17 cellular contexts compared by ENCODE assay signal in the genomic region with DNA sequence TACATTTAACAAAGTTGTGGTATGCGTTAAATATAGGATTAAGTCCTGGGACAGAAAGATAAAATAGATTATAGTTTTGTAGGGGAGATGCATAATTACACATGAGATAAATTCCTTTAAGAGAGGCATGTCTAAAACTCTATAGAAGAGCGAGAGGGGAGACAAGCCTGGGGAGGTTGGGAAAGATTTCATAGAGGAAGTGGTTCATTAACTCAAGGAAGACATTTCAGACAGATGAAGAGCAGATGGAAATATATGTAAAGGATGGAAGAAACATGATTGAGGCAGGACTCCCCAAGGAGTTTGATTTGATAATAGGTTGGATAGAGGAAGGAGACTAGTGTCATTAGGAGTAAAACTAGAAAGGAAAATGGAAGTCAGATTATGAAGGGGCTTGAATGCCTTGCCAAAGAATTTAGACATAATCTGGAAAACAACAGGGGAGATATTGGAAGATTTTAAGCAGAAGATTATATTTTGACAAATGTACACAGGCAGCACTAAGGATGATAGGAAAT.
DNase-seq lines count a peak whose midpoint lies in the region; ATAC-seq, FAIRE-seq and TF ChIP-seq lines count a peak whose summit lies in the region.
"Had no signal": no experiment of that assay in that cellular context is flagged by ENCODE, and none has a peak within 500 bp of the region (broad histone marks: within the 10 kb centered on the region; RNA-seq: fewer than 3 reads in every experiment).

No MANE protein-coding gene starts in this region.

- no peak for ATAC-seq in Panc1
- ATAC-seq in HG02885 (IDR thresholded peaks at IDR 0.05; ENCODE audit: poor library complexity, unreplicated experiment): no peak
- ATAC-seq: SK-N-SH treated with all-trans-retinoic acid at 6 μM for 48 hours had no signal

- no peaks in the 10 kb centered on the region for H3K9me2 ChIP-seq in Karpas-422 (replicated peaks; ENCODE audit: insufficient read depth, low read length)

- no peak overlapping the region for H2BK5ac ChIP-seq in mesenchymal stem cell (ENCODE audit: low read depth, low read length, poor library complexity, severe bottlenecking)

- H2BK12ac ChIP-seq in mesenchymal stem cell (ENCODE audit: low read length in 2 of 2): no peak overlapping the region

- FAIRE-seq in D721Med (lab: Jason Lieb, UNC): peak; percentile 51

- H3K79me2 ChIP-seq in Karpas-422 (ENCODE audit: low read length): peaks cover 87% of the 10 kb centered on the region

- H3K27ac ChIP-seq in Karpas-422 (ENCODE audit: low read length): peak overlapping the region; percentile 80
- no peak overlapping the region for H3K27ac ChIP-seq in Panc1 (ENCODE audit: low read length)
- peak overlapping the region; percentile 40 for H3K27ac ChIP-seq in mesenchymal stem cell (ENCODE audit: low read length, poor library complexity, severe bottlenecking)
- H3K27ac ChIP-seq: BLaER1 had no signal

- no peak overlapping the region for H3K14ac ChIP-seq in mesenchymal stem cell (ENCODE audit: low read length in 2 of 2)

- H2AFZ ChIP-seq in Karpas-422 (ENCODE audit: low read length) (no peak overlapping the region), mesenchymal stem cell (ENCODE audit: low read depth, low read length) (no peak overlapping the region)

- H4K20me1 ChIP-seq in Karpas-422 (ENCODE audit: insufficient read depth, low read depth, low read length): no peaks in the 10 kb centered on the region
- H4K20me1 ChIP-seq: BLaER1 had no signal

- H3K9ac ChIP-seq in Karpas-422 (ENCODE audit: low read length) (no peak overlapping the region), mesenchymal stem cell (ENCODE audit: low read length) (no peak overlapping the region)
- H3K9ac ChIP-seq: BLaER1 had no signal

- H3K23ac ChIP-seq in mesenchymal stem cell (ENCODE audit: low read length in 2 of 2): no peak overlapping the region

- H3K4me3 ChIP-seq in Karpas-422 (ENCODE audit: low read length) (peak overlapping the region; percentile 23; the same call in 1 of the 2 replicates), Panc1 (ENCODE audit: low read depth in 2 of 2, low read length in 2 of 2) (no peak overlapping the region), mesenchymal stem cell (ENCODE audit: insufficient read depth in 1 of 2, low read depth in 1 of 2, low read length in 2 of 2) (no peak overlapping the region)
- H3K4me3 ChIP-seq: BLaER1 had no signal

- intact Hi-C loops in Panc1 (cut with micrococcal nuclease; ENCODE audit: unreplicated experiment): no loop called here

- POLR2A ChIA-PET in Panc1 (lab: Charles Lee): no interaction called here

- peaks cover 4% of the 10 kb centered on the region for H3K79me1 ChIP-seq in mesenchymal stem cell (replicated peaks; ENCODE audit: low read length, poor library complexity, severe bottlenecking)

- peak overlapping the region; percentile 69 for H3K4me2 ChIP-seq in Karpas-422 (ENCODE audit: low read depth, low read length, poor library complexity, severe bottlenecking)
- no peak overlapping the region for H3K4me2 ChIP-seq in mesenchymal stem cell (ENCODE audit: low read length, poor library complexity, severe bottlenecking)
- H3K4me2 ChIP-seq: BLaER1 had no signal

- no peak overlapping the region for H3K18ac ChIP-seq in mesenchymal stem cell (ENCODE audit: low read depth in 1 of 2, low read length in 2 of 2)

- H3K36me3 ChIP-seq in Karpas-422 (ENCODE audit: insufficient read depth, low read length): no peaks in the 10 kb centered on the region
- H3K36me3 ChIP-seq in Panc1 (ENCODE audit: control insufficient read depth, insufficient read depth, low read length): no peaks in the 10 kb centered on the region
- H3K36me3 ChIP-seq in mesenchymal stem cell (ENCODE audit: control insufficient read depth in 1 of 2, insufficient read depth in 2 of 2, low read depth in 1 of 2, low read length in 2 of 2): no peaks in the 10 kb centered on the region
- H3K36me3 ChIP-seq: BLaER1 had no signal

- TF ChIP-seq CTCF in D721Med (IDR thresholded peaks at IDR 0.05; ENCODE audit: insufficient read depth, missing control alignments) (no peak), Panc1 (IDR thresholded peaks at IDR 0.05) (no peak)

- no peak overlapping the region for H2BK120ac ChIP-seq in mesenchymal stem cell (ENCODE audit: low read depth, low read length)

- H3K27me3 ChIP-seq in Karpas-422 (ENCODE audit: low read length) (no peaks in the 10 kb centered on the region), Panc1 (ENCODE audit: control insufficient read depth, insufficient read depth, low read length) (no peaks in the 10 kb centered on the region), mesenchymal stem cell (ENCODE audit: control insufficient read depth in 1 of 2, insufficient read depth in 1 of 2, low read length in 2 of 2) (no peaks in the 10 kb centered on the region)
- H3K27me3 ChIP-seq: BLaER1 had no signal

- TSS peak; percentile 47 for BruUV-seq in Panc1 (replicated peaks; lab: Mats Ljungman, UMichigan)

- H3K4me1 ChIP-seq in Karpas-422 (ENCODE audit: low read length) (peaks cover 54% of the 10 kb centered on the region), Panc1 (ENCODE audit: control insufficient read depth, insufficient read depth, low read length) (no peaks in the 10 kb centered on the region), mesenchymal stem cell (ENCODE audit: control insufficient read depth, insufficient read depth, low read depth, low read length) (no peaks in the 10 kb centered on the region)
- H3K4me1 ChIP-seq: BLaER1 had no signal

- no peak overlapping the region for H3K4ac ChIP-seq in mesenchymal stem cell (ENCODE audit: low read depth in 1 of 2, low read length in 2 of 2)

- in situ Hi-C loops in Panc1 (cut with HindIII; ENCODE audit: low pct_unique_long_range_greater_than_20kb, low sequenced_read_pairs): no loop called here

- H4K8ac ChIP-seq in mesenchymal stem cell (ENCODE audit: low read length): no peak overlapping the region

- no peak overlapping the region for H2AK5ac ChIP-seq in mesenchymal stem cell (ENCODE audit: low read length, severe bottlenecking)

- H2BK15ac ChIP-seq in mesenchymal stem cell (ENCODE audit: low read depth, poor library complexity, severe bottlenecking): no peak overlapping the region

- CTCF ChIA-PET in Panc1 (lab: Charles Lee): no interaction called here

- WGBS in mesenchymal stem cell: 89% methylated on average over 2 of the region's 2 CpGs

- H3K9me3 ChIP-seq in Karpas-422 (ENCODE audit: low read length): no peaks in the 10 kb centered on the region
- H3K9me3 ChIP-seq in Panc1 (ENCODE audit: control insufficient read depth, insufficient read depth, low read depth, low read length): no peaks in the 10 kb centered on the region
- H3K9me3 ChIP-seq in mesenchymal stem cell (ENCODE audit: control insufficient read depth, low read length): no peaks in the 10 kb centered on the region
- H3K9me3 ChIP-seq: BLaER1 had no signal

- DNase-seq in D721Med (ENCODE audit: insufficient read length, low spot score): no peak
- DNase-seq in Karpas-422: no peak
- DNase-seq in Panc1 (ENCODE audit: low read depth, low spot score): no peak
- DNase-seq in mesenchymal stem cell: peak; percentile 23
- no peak for DNase-seq in nucleus accumbens (lab: John Stamatoyannopoulos, UW)
- DNase-seq in T-helper 1 cell: no peak
- DNase-seq: CD8-positive, alpha-beta memory T cell; DMS 273 treated with DMSO at 0.1 percent for 48 hours; H9; IMR-90; NCI-H1105; NCI-H187; NCI-H446; NCI-H774 had no signal

- no peak overlapping the region for H4K91ac ChIP-seq in mesenchymal stem cell (ENCODE audit: low read length)
